8 cellular contexts compared by ENCODE assay signal in genomic region chr11:59144579-59145345, GRCh38. TPM values are rescaled to one million over a fixed set of nuclear protein-coding genes. Genes with fewer than 3 reads are reported as not detected.
DNase-seq lines count a peak whose midpoint lies in the region; ATAC-seq and TF ChIP-seq lines count a peak whose summit lies in the region.

No MANE protein-coding gene starts in this region.

- H3K9ac ChIP-seq in IMR-90 (ENCODE audit: low read depth, low read length) = peak overlapping the region; percentile 51; the same call in 1 of the 2 replicates
- peak overlapping the region; percentile 30 for H3K9ac ChIP-seq in neuronal stem cell (ENCODE audit: low read depth, low read length, poor library complexity)
- peak overlapping the region; percentile 42 to 61 (median 51) for H3K9ac ChIP-seq in subcutaneous abdominal adipose tissue (ENCODE audit: low read length in 5 of 5)

- peak overlapping the region; percentile 58 to 89 for H4K8ac ChIP-seq in IMR-90 (ENCODE audit: low read depth in 2 of 2, low read length in 2 of 2)
- H4K8ac ChIP-seq in neuronal stem cell (ENCODE audit: low read depth, low read length) = no peak overlapping the region

- TF ChIP-seq CTCF in IMR-90 (conservative IDR thresholded peaks at IDR 0.05; ENCODE audit: low read depth, low read length) = 0 out of 2 replicates have a peak, but pooled peaks have one; percentile 4

- H2AK5ac ChIP-seq in IMR-90 (ENCODE audit: low read depth, low read length) (peak overlapping the region; percentile 32; the same call in 1 of the 2 replicates), neuronal stem cell (ENCODE audit: low read depth, low read length) (no peak overlapping the region)

- WGBS in IMR-90 (ENCODE audit: extremely low coverage in 2 of 2, insufficient read length in 1 of 2), 2 experiments = 3% methylated on average over 20 of the region's 39 CpGs; no CpG with 5 or more reads in 1 of the 2 experiments
- no CpG with 5 or more reads among the region's 39 CpGs for WGBS in neuronal stem cell (ENCODE audit: extremely low coverage in 2 of 2, insufficient read length in 2 of 2, insufficient replicate concordance in 1 of 2), 2 donors

- dilution Hi-C loops in IMR-90 (cut with HindIII; ENCODE audit: low sequenced_read_pairs, unreplicated experiment) = no loop called here

- peak overlapping the region; percentile 48 for H3K4me3 ChIP-seq in IMR-90 (ENCODE audit: insufficient read depth, low read depth, low read length)
- peak overlapping the region in 1 of 2 donors; percentile 77 for H3K4me3 ChIP-seq in neuronal stem cell (ENCODE audit: low read length in 2 of 2)
- H3K4me3 ChIP-seq in subcutaneous abdominal adipose tissue (ENCODE audit: low read depth in 1 of 5, low read length in 5 of 5) = peak overlapping the region; percentile 48 to 86 (median 70)

- H3K14ac ChIP-seq in IMR-90 (replicated peaks; ENCODE audit: low read depth, low read length) (peak overlapping the region; percentile 71), neuronal stem cell (ENCODE audit: low read length) (no peak overlapping the region)

- no peak for TF ChIP-seq RAD21 in IMR-90 (IDR thresholded peaks at IDR 0.05; ENCODE audit: low read length)

- H3K79me1 ChIP-seq in IMR-90 (ENCODE audit: low read depth in 1 of 2, low read length in 2 of 2) = peaks cover 9 to 23% of the 10 kb centered on the region in 2 experiments
- H3K79me1 ChIP-seq in neuronal stem cell (ENCODE audit: low read depth, low read length) = no peaks in the 10 kb centered on the region

- H4K5ac ChIP-seq in IMR-90 (ENCODE audit: low read depth, low read length) = peak overlapping the region; percentile 25; the same call in 1 of the 2 replicates

- H4K20me1 ChIP-seq in IMR-90 (ENCODE audit: insufficient read depth, low read length) = no peaks in the 10 kb centered on the region

- H2BK5ac ChIP-seq in IMR-90 (ENCODE audit: low read depth, low read length, poor library complexity, severe bottlenecking) = peak overlapping the region; percentile 79
- H2BK5ac ChIP-seq in neuronal stem cell (ENCODE audit: low read length) = no peak overlapping the region

- H2BK12ac ChIP-seq in neuronal stem cell (ENCODE audit: low read length) = no peak overlapping the region

- peak overlapping the region; percentile 79 for H3K4me2 ChIP-seq in IMR-90 (ENCODE audit: low read depth, low read length)
- peak overlapping the region; percentile 59 for H3K4me2 ChIP-seq in neuronal stem cell (ENCODE audit: insufficient read depth, low read length, poor library complexity, severe bottlenecking)

- H3K27ac ChIP-seq in IMR-90 (ENCODE audit: insufficient read depth, low read length) (peak overlapping the region; percentile 64), neuronal stem cell (replicated peaks; ENCODE audit: low read length) (no peak overlapping the region), subcutaneous abdominal adipose tissue (ENCODE audit: low read depth, low read length) (peak overlapping the region; percentile 92)

- peak overlapping the region; percentile 77; the same call in 1 of the 2 replicates for H3K56ac ChIP-seq in IMR-90 (ENCODE audit: extremely low read depth, insufficient read depth, low read length)

- H4K91ac ChIP-seq in IMR-90 (ENCODE audit: insufficient read depth, low read depth, low read length) = peak overlapping the region; percentile 37
- no peak overlapping the region for H4K91ac ChIP-seq in neuronal stem cell (ENCODE audit: low read depth, low read length, poor library complexity)

- peak; percentile 95 for DNase-seq in DMS53 (lab: John Stamatoyannopoulos, UW)
- peak; percentile 78 for DNase-seq in IMR-90
- DNase-seq in RKO (ENCODE audit: low spot score) = peak; percentile 94
- peak; percentile 21 for DNase-seq in activated gamma-delta T cell (lab: John Stamatoyannopoulos, UW)
- DNase-seq in foreskin melanocyte = peak; percentile 78
- peak; percentile 54 for DNase-seq in neuronal stem cell (ENCODE audit: low spot score)

- peak overlapping the region; percentile 41; the same call in 1 of the 2 replicates for H2BK20ac ChIP-seq in IMR-90 (ENCODE audit: low read depth, low read length)

- peak overlapping the region; percentile 62 for H3K4ac ChIP-seq in IMR-90 (ENCODE audit: low read depth, low read length)
- H3K4ac ChIP-seq in neuronal stem cell (ENCODE audit: low read length) = no peak overlapping the region

- H3K36me3 ChIP-seq in IMR-90 (ENCODE audit: control insufficient read depth, insufficient read depth, low read length) = no peaks in the 10 kb centered on the region
- peaks cover 0 to 22% of the 10 kb centered on the region in 2 donors for H3K36me3 ChIP-seq in neuronal stem cell (replicated peaks in 1 of 2; ENCODE audit: control insufficient read depth in 2 of 2, insufficient read depth in 2 of 2, low read length in 2 of 2)
- peaks cover 0 to 6% (median 0%) of the 10 kb centered on the region in 5 donors for H3K36me3 ChIP-seq in subcutaneous abdominal adipose tissue (ENCODE audit: control insufficient read depth in 5 of 5, insufficient read depth in 5 of 5, low read length in 5 of 5)

- H3K27me3 ChIP-seq in IMR-90 (ENCODE audit: control insufficient read depth, insufficient read depth, low read length) (no peaks in the 10 kb centered on the region), neuronal stem cell (ENCODE audit: control insufficient read depth in 3 of 3, insufficient read depth in 3 of 3, low read depth in 1 of 3, low read length in 3 of 3) (peaks cover 0 to 9% (median 0%) of the 10 kb centered on the region in 3 experiments), subcutaneous abdominal adipose tissue (ENCODE audit: control insufficient read depth in 5 of 5, insufficient read depth in 4 of 5, low read length in 5 of 5) (no peaks in the 10 kb centered on the region)

- H2BK120ac ChIP-seq in IMR-90 (ENCODE audit: low read depth, low read length) (peak overlapping the region; percentile 70), neuronal stem cell (ENCODE audit: low read depth, low read length) (no peak overlapping the region)

- peak overlapping the region; percentile 57 for H2AK9ac ChIP-seq in IMR-90 (replicated peaks; ENCODE audit: low read depth, low read length, poor library complexity)

- peaks cover 6% of the 10 kb centered on the region for H3K4me1 ChIP-seq in IMR-90 (ENCODE audit: control insufficient read depth, insufficient read depth, low read length)
- H3K4me1 ChIP-seq in neuronal stem cell (ENCODE audit: control insufficient read depth in 2 of 2, insufficient read depth in 1 of 2, low read depth in 1 of 2, low read length in 2 of 2) = peaks cover 4 to 5% of the 10 kb centered on the region in 2 donors
- H3K4me1 ChIP-seq in subcutaneous abdominal adipose tissue (ENCODE audit: control insufficient read depth in 5 of 5, insufficient read depth in 5 of 5, low read length in 5 of 5) = peaks cover 0 to 43% (median 40%) of the 10 kb centered on the region in 5 donors

- CTCF ChIA-PET in IMR-90 (lab: Yijun Ruan, JAX) = interaction anchor here (0.6 to 2.3 kb wide), 4 partner anchors 9 to 239 kb away, joined by 3 to 14 read pairs (median 7); no protein-coding TSS in a partner anchor

- H2BK15ac ChIP-seq in IMR-90 (ENCODE audit: low read depth, low read length) (peak overlapping the region; percentile 93; the same call in 1 of the 3 replicates), neuronal stem cell (ENCODE audit: low read length) (no peak overlapping the region)

- H3K9me1 ChIP-seq in IMR-90 (ENCODE audit: insufficient read depth, low read length) = peaks cover 4% of the 10 kb centered on the region; the same call in 1 of the 2 replicates

- in situ Hi-C loops in IMR-90 (cut with MboI; ENCODE audit: low sequenced_read_pairs) = no loop called here

- 0 out of 2 replicates have a peak, but pooled peaks have one; percentile 27 for TF ChIP-seq POLR2A in IMR-90 (IDR thresholded peaks at IDR 0.05; ENCODE audit: low read depth, low read length)

- H3K23ac ChIP-seq in IMR-90 (ENCODE audit: low read depth, low read length) (peak overlapping the region; percentile 25; the same call in 1 of the 2 replicates), neuronal stem cell (ENCODE audit: low read depth, low read length, poor library complexity) (peak overlapping the region; percentile 48)

- POLR2A ChIA-PET in IMR-90 (lab: Charles Lee; ENCODE audit: unreplicated experiment) = interaction anchor here (0.6 kb wide), 1 partner anchor 1826 kb away, joined by 12 read pairs; no protein-coding TSS in a partner anchor

- no peaks in the 10 kb centered on the region for H3K9me3 ChIP-seq in IMR-90 (ENCODE audit: control insufficient read depth, insufficient read depth, low read length)
- no peaks in the 10 kb centered on the region for H3K9me3 ChIP-seq in neuronal stem cell (replicated peaks in 1 of 2; ENCODE audit: control insufficient read depth in 2 of 2, insufficient read depth in 1 of 2, low read depth in 1 of 2, low read length in 2 of 2)
- H3K9me3 ChIP-seq in subcutaneous abdominal adipose tissue (ENCODE audit: control insufficient read depth in 5 of 5, low read length in 5 of 5) = no peaks in the 10 kb centered on the region

- H2AFZ ChIP-seq in IMR-90 (replicated peaks; ENCODE audit: low read length, poor library complexity) (peak overlapping the region; percentile 79), neuronal stem cell (ENCODE audit: low read length) (no peak overlapping the region)

- H3K18ac ChIP-seq in IMR-90 (ENCODE audit: low read depth, low read length) (peak overlapping the region; percentile 5; the same call in 1 of the 2 replicates), neuronal stem cell (ENCODE audit: low read length) (peak overlapping the region; percentile 45)

- ATAC-seq in GM21528 (IDR thresholded peaks at IDR 0.05; ENCODE audit: low FRiP score, unreplicated experiment) (peak; percentile 63), IMR-90 (ENCODE audit: low read depth) (peak; percentile 44)

- intact Hi-C loops in IMR-90 (cut with micrococcal nuclease) = loop anchor here (5.0 kb wide), 1 partner anchor 567 kb away; the partner anchor contains the start of genes LPXN and ZFP91

- no TSS peak for BruUV-seq in IMR-90 (replicated peaks; lab: Mats Ljungman, UMichigan)

RNA-seq across cellular contexts. Expression of gene FAM111A, which starts 2.1 kb away (rescaled TPM):
- 36.4 and 46.1 TPM in 2 replicates for total RNA-seq in IMR-90 (2012; rRNA removed)
- polyA plus RNA-seq in IMR-90 (2012; rRNA removed) = 14.4 and 19.9 TPM in 2 replicates
- 2.2 and 3.0 TPM in 2 replicates for polyA plus RNA-seq in IMR-90 (2012; cell fraction: cytosol; rRNA removed)
- polyA plus RNA-seq in IMR-90 (2012; cell fraction: nucleus; rRNA removed; ENCODE audit: low replicate concordance) = 14.9 and 66.0 TPM in 2 replicates
- 16.9 TPM for polyA plus RNA-seq in neuronal stem cell (2013, experiment 1 of 2)
- 17.1 TPM for polyA plus RNA-seq in neuronal stem cell (2013, experiment 2 of 2)

RNA-seq across cellular contexts. Expression of gene DTX4, which starts 27.2 kb away (rescaled TPM):
- 2.5 and 2.7 TPM in 2 replicates for total RNA-seq in IMR-90 (2012; rRNA removed)
- polyA plus RNA-seq in IMR-90 (2012; rRNA removed) = 3.0 and 3.1 TPM in 2 replicates
- 1.1 and 1.5 TPM in 2 replicates for polyA plus RNA-seq in IMR-90 (2012; cell fraction: cytosol; rRNA removed)
- 3.8 and 4.2 TPM in 2 replicates for polyA plus RNA-seq in IMR-90 (2012; cell fraction: nucleus; rRNA removed; ENCODE audit: low replicate concordance)
- 84.4 TPM for polyA plus RNA-seq in neuronal stem cell (2013, experiment 1 of 2)
- polyA plus RNA-seq in neuronal stem cell (2013, experiment 2 of 2) = 84.6 TPM

RNA-seq across cellular contexts. Expression of gene FAM111B, which starts 37.7 kb away (rescaled TPM):
- total RNA-seq in IMR-90 (2012; rRNA removed) = 9.3 and 13.9 TPM in 2 replicates
- polyA plus RNA-seq in IMR-90 (2012; rRNA removed) = 2.9 and 3.2 TPM in 2 replicates
- 0.18 and 0.50 TPM in 2 replicates for polyA plus RNA-seq in IMR-90 (2012; cell fraction: cytosol; rRNA removed)
- polyA plus RNA-seq in IMR-90 (2012; cell fraction: nucleus; rRNA removed; ENCODE audit: low replicate concordance) = 0.15 and 0.73 TPM in 2 replicates
- polyA plus RNA-seq in neuronal stem cell (2013, experiment 1 of 2) = 7.2 TPM
- polyA plus RNA-seq in neuronal stem cell (2013, experiment 2 of 2) = 7.0 TPM

RNA-seq across cellular contexts. Expression of gene GLYATL1B, which starts 58.7 kb away (rescaled TPM):
- total RNA-seq in IMR-90 (2012; rRNA removed) = not detected in 2 replicates
- not detected in 2 replicates for polyA plus RNA-seq in IMR-90 (2012; rRNA removed)
- polyA plus RNA-seq in IMR-90 (2012; cell fraction: cytosol; rRNA removed) = not detected in 2 replicates
- polyA plus RNA-seq in IMR-90 (2012; cell fraction: nucleus; rRNA removed; ENCODE audit: low replicate concordance) = not detected in 2 replicates
- polyA plus RNA-seq in neuronal stem cell (2013, experiment 1 of 2) = not detected
- polyA plus RNA-seq in neuronal stem cell (2013, experiment 2 of 2) = not detected

Comparison
In these comparisons a context has a peak if more than half of its experiments do, and no peak if none do; other contexts are left out.
1. DNase-seq: peak in every context shown above with its lines; median percentile 95 in DMS53; 94 in RKO; 78 in IMR-90; 78 in foreskin melanocyte; 54 in neuronal stem cell; 21 in activated gamma-delta T cell.